19 cellular contexts compared by ENCODE assay signal in the genomic region with DNA sequence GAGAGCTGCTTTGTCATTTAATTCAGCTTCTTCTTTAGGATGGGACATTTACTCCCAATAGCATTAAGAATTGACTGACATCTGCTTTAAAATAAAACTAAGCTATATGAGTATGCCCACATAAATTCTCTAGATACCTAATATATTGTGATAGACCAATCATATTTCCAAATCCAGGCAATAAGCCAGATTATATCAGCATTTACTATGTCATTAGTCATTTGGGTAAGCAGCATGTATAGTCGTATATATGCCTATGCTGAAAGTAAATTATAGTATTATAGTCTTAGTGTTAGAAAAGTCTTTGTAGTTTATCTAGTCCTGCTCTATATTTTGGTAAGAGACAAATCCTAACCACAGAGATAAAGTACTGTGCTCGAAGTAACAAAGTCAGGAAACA.
DNase-seq lines count a peak whose midpoint lies in the region; ATAC-seq, FAIRE-seq and TF ChIP-seq lines count a peak whose summit lies in the region.
"Had no signal": no experiment of that assay in that cellular context is flagged by ENCODE, and none has a peak within 500 bp of the region (broad histone marks: within the 10 kb centered on the region; RNA-seq: fewer than 3 reads in every experiment).

No MANE protein-coding gene starts in this region.

- no TSS peak for BruUV-seq in PC-3 (replicated peaks; lab: Mats Ljungman, UMichigan)

- DNase-seq in H54 (ENCODE audit: insufficient read length, low spot score) (no peak), PC-3 (peak; percentile 88), fibroblast of pulmonary artery (ENCODE audit: low read depth) (peak; percentile 5), smooth muscle cell (lab: John Stamatoyannopoulos, UW; ENCODE audit: unreplicated experiment) (no peak), NCI-H774 (lab: John Stamatoyannopoulos, UW) (no peak), NCI-H1048 (lab: John Stamatoyannopoulos, UW) (no peak), GM20000 (ENCODE audit: low spot score) (no peak)
- DNase-seq: Caco-2; CD4-positive, CD25-positive, alpha-beta regulatory T cell; CD8-positive, alpha-beta T cell; DMS153; DND-41; GDM1 had no signal

- H3K36me3 ChIP-seq in PC-3 (ENCODE audit: low read depth, low read length) (no peaks in the 10 kb centered on the region), smooth muscle cell (ENCODE audit: low read depth) (no peaks in the 10 kb centered on the region)
- H3K36me3 ChIP-seq: BLaER1, HAP-1 had no signal

- POLR2A ChIA-PET in PC-3 (lab: Charles Lee; ENCODE audit: unreplicated experiment) = interaction anchor here (0.6 kb wide), 1 partner anchor 864 kb away, joined by 3 read pairs; no protein-coding TSS in a partner anchor

- no peak overlapping the region for H3K9ac ChIP-seq in PC-3 (ENCODE audit: low read length)
- no peak overlapping the region for H3K9ac ChIP-seq in smooth muscle cell (ENCODE audit: low read depth)
- H3K9ac ChIP-seq: BLaER1 had no signal

- intact Hi-C loops in PC-3 (cut with micrococcal nuclease) = no loop called here

- H3K27me3 ChIP-seq in PC-3 (ENCODE audit: low read length) = no peaks in the 10 kb centered on the region
- H3K27me3 ChIP-seq in smooth muscle cell (ENCODE audit: low read depth) = no peaks in the 10 kb centered on the region
- H3K27me3 ChIP-seq: BLaER1 had no signal

- ATAC-seq in PC-3 = peak; percentile 88
- ATAC-seq in GM21423 (IDR thresholded peaks at IDR 0.05; ENCODE audit: unreplicated experiment) = no peak
- ATAC-seq: CD8-positive, alpha-beta T cell; GM12878; GM23338 had no signal

- CTCF ChIA-PET in PC-3 (lab: Charles Lee) = interaction anchor here (0.6 kb wide), 1 partner anchor 61 kb away, joined by 3 read pairs; no protein-coding TSS in a partner anchor

- H3F3A ChIP-seq in PC-3 (ENCODE audit: low read length, unreplicated experiment) = no peaks in the 10 kb centered on the region
- no peaks in the 10 kb centered on the region for H3F3A ChIP-seq in smooth muscle cell (ENCODE audit: low read depth)

- H3K9me3 ChIP-seq in PC-3 (ENCODE audit: low read length) = no peaks in the 10 kb centered on the region
- no peaks in the 10 kb centered on the region for H3K9me3 ChIP-seq in smooth muscle cell (replicated peaks; ENCODE audit: low read depth)
- H3K9me3 ChIP-seq: BLaER1, Caco-2, HAP-1 had no signal

- 22% methylated on average over 2 of the region's 2 CpGs for WGBS in smooth muscle cell (ENCODE audit: low lambda C conversion rate)

- FAIRE-seq in H54 (lab: Jason Lieb, UNC) = peak; percentile 6
- FAIRE-seq: GM12878 had no signal

- H3K4me2 ChIP-seq in PC-3 (ENCODE audit: low read length) = no peak overlapping the region
- H3K4me2 ChIP-seq in smooth muscle cell = no peak overlapping the region
- H3K4me2 ChIP-seq: BLaER1, GM23338 had no signal

- H3K4me3 ChIP-seq in PC-3 (ENCODE audit: low read length) (no peak overlapping the region), fibroblast of pulmonary artery (replicated peaks; ENCODE audit: low read depth, low read length) (no peak overlapping the region), smooth muscle cell (no peak overlapping the region)
- H3K4me3 ChIP-seq: BLaER1, GM12878, GM23338, HAP-1 had no signal

- TF ChIP-seq CTCF in PC-3 (conservative IDR thresholded peaks at IDR 0.05; ENCODE audit: low read depth, low read length) (no peak), fibroblast of pulmonary artery (IDR thresholded peaks at IDR 0.05; ENCODE audit: low read length, missing control alignments) (no peak), smooth muscle cell (IDR thresholded peaks at IDR 0.05; ENCODE audit: borderline replicate concordance, insufficient read depth, poor library complexity, severe bottlenecking) (no peak), GM20000 (IDR thresholded peaks at IDR 0.05; ENCODE audit: extremely low read depth, missing control alignments) (no peak)

- H4K20me1 ChIP-seq in PC-3 (ENCODE audit: low read length) (no peaks in the 10 kb centered on the region), smooth muscle cell (ENCODE audit: low read depth) (no peaks in the 10 kb centered on the region)
- H4K20me1 ChIP-seq: BLaER1 had no signal

- TF ChIP-seq POLR2A in H54 (IDR thresholded peaks at IDR 0.05; ENCODE audit: low read depth, low read length) = no peak

- H3K27ac ChIP-seq in PC-3 (ENCODE audit: low read length) = no peak overlapping the region
- peak overlapping the region; percentile 1 for H3K27ac ChIP-seq in smooth muscle cell (ENCODE audit: low read depth)
- H3K27ac ChIP-seq: BLaER1, C4-2B had no signal

- no peaks in the 10 kb centered on the region for H3K79me2 ChIP-seq in PC-3 (ENCODE audit: low read length)
- no peaks in the 10 kb centered on the region for H3K79me2 ChIP-seq in smooth muscle cell (ENCODE audit: low read depth)

- peaks cover 8% of the 10 kb centered on the region for H3K4me1 ChIP-seq in PC-3 (ENCODE audit: insufficient read depth, low read length)
- no peaks in the 10 kb centered on the region for H3K4me1 ChIP-seq in smooth muscle cell (ENCODE audit: low read depth)
- H3K4me1 ChIP-seq: BLaER1, Caco-2, HAP-1 had no signal

- H3K9me2 ChIP-seq in PC-3 (replicated peaks; ENCODE audit: low read length) = no peaks in the 10 kb centered on the region

- no peak overlapping the region for H2AFZ ChIP-seq in PC-3 (ENCODE audit: low read length)
- H2AFZ ChIP-seq in smooth muscle cell (ENCODE audit: low read depth) = no peak overlapping the region
- H2AFZ ChIP-seq: GM23338 had no signal

Comparison
In these comparisons a context has a peak if more than half of its experiments do, and no peak if none do; other contexts are left out.
1. DNase-seq: peak in PC-3 (single experiment) and fibroblast of pulmonary artery (single experiment); none in H54 (single experiment), smooth muscle cell (single experiment), NCI-H774 (single experiment), NCI-H1048 (single experiment) and GM20000 (single experiment).